In the genomic region with DNA sequence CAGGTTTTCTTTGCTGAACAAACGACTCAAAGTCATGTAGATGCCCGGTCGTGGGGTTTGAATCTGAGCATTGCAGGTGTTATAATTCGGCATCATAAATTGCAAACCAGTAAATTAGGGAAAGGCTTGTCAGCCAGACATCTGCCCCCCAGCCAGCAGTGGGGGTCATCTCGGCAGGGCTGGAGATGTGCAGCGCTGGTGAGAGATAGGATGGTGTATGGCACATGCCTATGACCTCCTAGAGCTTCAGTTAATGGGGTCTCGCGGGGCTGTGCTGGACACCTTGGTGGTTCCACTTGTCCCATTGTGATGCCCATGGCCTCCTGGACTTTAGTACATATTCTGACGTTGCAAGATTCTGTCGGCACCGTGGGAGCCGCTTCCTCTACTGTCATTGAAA, we compare ENCODE assay signal across 8 cellular contexts.
DNase-seq lines count a peak whose midpoint lies in the region; ATAC-seq and TF ChIP-seq lines count a peak whose summit lies in the region.
"Not testable (repeated sequence)": the region's sequence is repeated elsewhere in the genome, so short reads cannot be mapped to it uniquely, and the experiment has no call there.

No MANE protein-coding gene starts in this region.

- not testable (repeated sequence) for H3K4me3 ChIP-seq in OCI-LY7 (ENCODE audit: low read depth, low read length, poor library complexity, severe bottlenecking); brain microvascular endothelial cell (ENCODE audit: low read depth, low read length); fibroblast of villous mesenchyme (ENCODE audit: low read depth, low read length); lower leg skin (ENCODE audit: low read depth, poor library complexity, severe bottlenecking); upper lobe of left lung

- H3K27me3 Mint-ChIP-seq in activated CD8-positive, alpha-beta T cell treated with anti-CD3 and anti-CD28 coated beads, Interleukin-2, amount 10 ng/mL, durations not matched to agents 7 days and 5 days (ENCODE audit: low read depth); progenitor cell of endocrine pancreas: not testable (repeated sequence)

- not testable (repeated sequence) for TF ChIP-seq EP300 in upper lobe of left lung (IDR thresholded peaks at IDR 0.05)

- peak overlapping the region; percentile 30; the same call in 1 of the 2 replicates for H2AFZ ChIP-seq in OCI-LY7 (ENCODE audit: low read length)

- H3K79me2 ChIP-seq in OCI-LY7 (ENCODE audit: insufficient read depth, low read depth, low read length) = not testable (repeated sequence)

- H3K4me1 Mint-ChIP-seq in activated CD8-positive, alpha-beta T cell treated with anti-CD3 and anti-CD28 coated beads, Interleukin-2, amount 10 ng/mL, durations not matched to agents 7 days and 5 days (ENCODE audit: low read depth); progenitor cell of endocrine pancreas (ENCODE audit: low read depth): not testable (repeated sequence)

- not testable (repeated sequence) for H3K36me3 ChIP-seq in OCI-LY7 (ENCODE audit: insufficient read depth, low read length); brain microvascular endothelial cell (replicated peaks); upper lobe of left lung

- DNase-seq in EH (ENCODE audit: low read depth) = peak; percentile 3
- peak; percentile 4 for DNase-seq in OCI-LY7 (ENCODE audit: low spot score)
- DNase-seq in activated CD8-positive, alpha-beta T cell treated with anti-CD3 and anti-CD28 coated beads, Interleukin-2, amount 10 ng/mL, durations not matched to agents 7 days and 5 days = peak; percentile 26
- DNase-seq in brain microvascular endothelial cell = peak; percentile 3
- not testable (repeated sequence) for DNase-seq in fibroblast of villous mesenchyme (ENCODE audit: low read depth)
- peak; percentile 51 to 91 for DNase-seq in lower leg skin (ENCODE audit: low spot score in 2 of 2)
- peak; percentile 20 for DNase-seq in progenitor cell of endocrine pancreas (ENCODE audit: low spot score, unreplicated experiment)
- peak; percentile 23 to 56 for DNase-seq in upper lobe of left lung

- TSS peak; percentile 58 for BruUV-seq in OCI-LY7 (replicated peaks; lab: Mats Ljungman, UMichigan)

- not testable (repeated sequence) for H4K20me1 ChIP-seq in OCI-LY7 (ENCODE audit: insufficient read depth, low read length)

- H3K36me3 Mint-ChIP-seq in activated CD8-positive, alpha-beta T cell treated with anti-CD3 and anti-CD28 coated beads, Interleukin-2, amount 10 ng/mL, durations not matched to agents 7 days and 5 days (ENCODE audit: low read depth); progenitor cell of endocrine pancreas (ENCODE audit: insufficient read depth): not testable (repeated sequence)

- POLR2A ChIA-PET in OCI-LY7 (lab: Charles Lee) = interaction anchor here (4.8 kb wide), 1 partner anchor 10 kb away, joined by 53 read pairs; no protein-coding TSS in a partner anchor
- POLR2A ChIA-PET in activated CD8-positive, alpha-beta T cell treated with anti-CD3 and anti-CD28 coated beads, Interleukin-2, amount 10 ng/mL, durations not matched to agents 7 days and 5 days (lab: Charles Lee) = not testable (repeated sequence)

- in situ Hi-C loops in brain microvascular endothelial cell (cut with HindIII; ENCODE audit: low pct_ligation_motif_present, low sequenced_read_pairs) = not testable (repeated sequence)

- H3K27me3 ChIP-seq in brain microvascular endothelial cell (replicated peaks); upper lobe of left lung: not testable (repeated sequence)

- CTCF ChIA-PET in OCI-LY7 (lab: Charles Lee; ENCODE audit: unreplicated experiment) = not testable (repeated sequence)
- CTCF ChIA-PET in activated CD8-positive, alpha-beta T cell treated with anti-CD3 and anti-CD28 coated beads, Interleukin-2, amount 10 ng/mL, durations not matched to agents 7 days and 5 days (lab: Charles Lee) = interaction anchor here (1.4 to 3.9 kb wide), 2 partner anchors 10 to 15 kb away, joined by 6 to 51 read pairs; no protein-coding TSS in a partner anchor

- not testable (repeated sequence) for H3K4me3 Mint-ChIP-seq in activated CD8-positive, alpha-beta T cell treated with anti-CD3 and anti-CD28 coated beads, Interleukin-2, amount 10 ng/mL, durations not matched to agents 7 days and 5 days; progenitor cell of endocrine pancreas (ENCODE audit: low read depth)

- not testable (repeated sequence) for H3K9me3 ChIP-seq in OCI-LY7 (ENCODE audit: low read length); upper lobe of left lung

- WGBS in lower leg skin, 2 donors = 24 to 25% methylated on average over 12 of the region's 12 CpGs
- WGBS in upper lobe of left lung, 2 donors = 30% methylated on average over 12 of the region's 12 CpGs

- TF ChIP-seq CTCF in OCI-LY7 (conservative IDR thresholded peaks at IDR 0.05; ENCODE audit: low read length) (0 out of 2 replicates have a peak, but pooled peaks have one; percentile 28), brain microvascular endothelial cell (IDR thresholded peaks at IDR 0.05; ENCODE audit: low read depth, low read length, missing control alignments) (peak; percentile 18), fibroblast of villous mesenchyme (IDR thresholded peaks at IDR 0.05; ENCODE audit: insufficient read depth, low read depth, low read length) (peak; percentile 31), progenitor cell of endocrine pancreas (IDR thresholded peaks at IDR 0.05; ENCODE audit: unreplicated experiment) (peak; percentile 34), upper lobe of left lung (IDR thresholded peaks at IDR 0.05) (peak in 3 of 6 experiments; percentile 15 to 26 (median 24))
- TF ChIP-seq CTCF in lower leg skin (IDR thresholded peaks at IDR 0.05) = not testable (repeated sequence)

- H3K9me3 Mint-ChIP-seq in activated CD8-positive, alpha-beta T cell treated with anti-CD3 and anti-CD28 coated beads, Interleukin-2, amount 10 ng/mL, durations not matched to agents 7 days and 5 days (ENCODE audit: insufficient read depth); progenitor cell of endocrine pancreas (ENCODE audit: low read depth): not testable (repeated sequence)

- not testable (repeated sequence) for H3K27ac Mint-ChIP-seq in activated CD8-positive, alpha-beta T cell treated with anti-CD3 and anti-CD28 coated beads, Interleukin-2, amount 10 ng/mL, durations not matched to agents 7 days and 5 days
- H3K27ac Mint-ChIP-seq in progenitor cell of endocrine pancreas = peak overlapping the region; percentile 41

- intact Hi-C loops in OCI-LY7 (cut with micrococcal nuclease; ENCODE audit: unreplicated experiment); lower leg skin (cut with DNase I; ENCODE audit: low total_unique reads): not testable (repeated sequence)

- H3K27ac ChIP-seq in OCI-LY7 (ENCODE audit: low read depth, low read length, poor library complexity, severe bottlenecking); brain microvascular endothelial cell; upper lobe of left lung: not testable (repeated sequence)

- not testable (repeated sequence) for TF ChIP-seq POLR2A in lower leg skin (IDR thresholded peaks at IDR 0.05); upper lobe of left lung (IDR thresholded peaks at IDR 0.05)

- not testable (repeated sequence) for ATAC-seq in activated CD8-positive, alpha-beta T cell treated with anti-CD3 and anti-CD28 coated beads, Interleukin-2, amount 10 ng/mL, durations not matched to agents 7 days and 5 days; upper lobe of left lung (ENCODE audit: low FRiP score in 2 of 2)

- not testable (repeated sequence) for H3K9me2 ChIP-seq in OCI-LY7 (ENCODE audit: insufficient read depth, low read length)

- peak overlapping the region; percentile 34 for H3K4me2 ChIP-seq in OCI-LY7 (ENCODE audit: low read length)

- H3K4me1 ChIP-seq in OCI-LY7 (ENCODE audit: insufficient read depth, low read length, poor library complexity, severe bottlenecking); upper lobe of left lung: not testable (repeated sequence)
